8 cellular contexts compared by ENCODE assay signal in the genomic region with DNA sequence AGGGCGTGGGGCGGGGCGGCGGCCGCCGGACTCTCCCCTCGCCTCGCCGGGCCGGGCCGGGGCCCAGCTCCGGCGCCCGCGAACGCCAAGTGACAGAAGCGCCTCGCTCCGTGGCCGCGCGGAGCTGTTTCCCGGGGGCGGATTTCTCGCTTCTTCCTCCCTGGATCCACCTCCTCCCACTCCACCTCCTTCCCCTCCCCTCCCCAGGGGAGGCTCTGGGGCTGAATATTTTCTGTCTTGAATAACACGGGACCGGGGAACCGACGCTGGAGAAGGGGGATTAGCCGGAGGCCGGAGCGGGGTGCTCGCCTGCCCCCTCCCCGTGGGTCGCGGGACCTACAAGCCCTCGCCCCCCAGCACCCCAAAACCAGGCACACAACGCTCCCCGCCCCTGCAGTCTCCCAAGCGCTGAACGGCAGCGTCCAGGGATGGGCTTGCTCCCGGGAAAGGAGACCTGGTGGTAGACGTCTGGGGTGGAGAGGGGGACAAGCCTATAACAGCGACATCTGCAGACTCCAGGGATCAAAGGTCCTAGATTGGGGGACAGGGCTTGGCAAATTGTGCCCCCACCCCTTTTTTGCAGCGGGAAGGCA. TPM values are rescaled to one million over a fixed set of nuclear protein-coding genes. Genes with fewer than 3 reads are reported as not detected.
A peak's percentile ranks its signal among the peaks of the same experiment; 100 is the strongest.
DNase-seq lines count a peak whose midpoint lies in the region; ATAC-seq and TF ChIP-seq lines count a peak whose summit lies in the region.

Gene ARHGAP21 (minus strand): TSS at position 100 of the 593 bp plus-strand sequence. CDS start 1,988 bp downstream, outside the sequence.

- H3K4me3 Mint-ChIP-seq in T-helper 1 cell treated with Interleukin-12 subunit alpha and Interleukin-12 subunit beta and Interleukin-4 antibody, amounts not matched to agents 30 μg/mL and 1 μg/mL, for 36 hours, result peak within 1 kb of the TSS; percentile 91
- H3K4me3 Mint-ChIP-seq in MCF 10A (ENCODE audit: unreplicated experiment), result no peak within 1 kb of the TSS

- BruUV-seq in MCF 10A (replicated peaks; lab: Mats Ljungman, UMichigan), result no TSS peak

- POLR2A ChIA-PET in MCF 10A (lab: Yijun Ruan, JAX), result interaction anchor here (0.6 to 3.7 kb wide), 21 partner anchors 8 to 293 kb away, joined by 3 to 28 read pairs (median 4); no protein-coding TSS in a partner anchor

- CTCF ChIA-PET in MCF 10A (lab: Yijun Ruan, JAX), result interaction anchor here (0.7 to 1.2 kb wide), 5 partner anchors 16 to 251 kb away, joined by 3 read pairs; no protein-coding TSS in a partner anchor

- in situ Hi-C loops in Caki2 (cut with HindIII; ENCODE audit: low pct_unique_long_range_greater_than_20kb, low sequenced_read_pairs), result no loop called here

- peak; percentile 0 for ATAC-seq in GM19463 (IDR thresholded peaks at IDR 0.05; ENCODE audit: unreplicated experiment)

- H3K4me3 ChIP-seq in iPS-11a (ENCODE audit: low read depth, low read length), result peak within 1 kb of the TSS; percentile 72
- H3K4me3 ChIP-seq in retinal pigment epithelial cell (ENCODE audit: low read length), result peak within 1 kb of the TSS; percentile 86

- intact Hi-C loops in MCF 10A (cut with micrococcal nuclease), result loop anchor here (1.0 to 5.0 kb wide), 6 partner anchors 81 to 358 kb away; no protein-coding TSS in a partner anchor

- H3K4me1 Mint-ChIP-seq in T-helper 1 cell treated with Interleukin-12 subunit alpha and Interleukin-12 subunit beta and Interleukin-4 antibody, amounts not matched to agents 30 μg/mL and 1 μg/mL, for 36 hours (ENCODE audit: low read depth), result peaks cover 22% of the 10 kb centered on the region
- no peaks in the 10 kb centered on the region for H3K4me1 Mint-ChIP-seq in MCF 10A (ENCODE audit: insufficient read depth, unreplicated experiment)

- DNase-seq in Caki2 (ENCODE audit: low read depth), result peak; percentile 78
- peak; percentile 55 for DNase-seq in HuH-7.5 (ENCODE audit: low spot score)
- peak; percentile 75 for DNase-seq in MCF 10A (ENCODE audit: unreplicated experiment)
- no peak for DNase-seq in retinal pigment epithelial cell (ENCODE audit: low read depth)
- DNase-seq in COLO829 (ENCODE audit: low spot score), result no peak

- H3K27ac Mint-ChIP-seq in T-helper 1 cell treated with Interleukin-12 subunit alpha and Interleukin-12 subunit beta and Interleukin-4 antibody, amounts not matched to agents 30 μg/mL and 1 μg/mL, for 36 hours, result peak within 1 kb of the TSS; percentile 90
- peak within 1 kb of the TSS; percentile 54 for H3K27ac Mint-ChIP-seq in MCF 10A (ENCODE audit: low read depth, unreplicated experiment)

- H3K9me3 Mint-ChIP-seq in T-helper 1 cell treated with Interleukin-12 subunit alpha and Interleukin-12 subunit beta and Interleukin-4 antibody, amounts not matched to agents 30 μg/mL and 1 μg/mL, for 36 hours, result no peaks in the 10 kb centered on the region
- no peaks in the 10 kb centered on the region for H3K9me3 Mint-ChIP-seq in MCF 10A (ENCODE audit: unreplicated experiment)

- H3K27me3 Mint-ChIP-seq in T-helper 1 cell treated with Interleukin-12 subunit alpha and Interleukin-12 subunit beta and Interleukin-4 antibody, amounts not matched to agents 30 μg/mL and 1 μg/mL, for 36 hours (ENCODE audit: low read depth), result no peaks in the 10 kb centered on the region
- H3K27me3 Mint-ChIP-seq in MCF 10A (ENCODE audit: insufficient read depth, unreplicated experiment), result no peaks in the 10 kb centered on the region

- TF ChIP-seq CTCF in MCF 10A (IDR thresholded peaks at IDR 0.05; ENCODE audit: unreplicated experiment) (no peak), retinal pigment epithelial cell (conservative IDR thresholded peaks at IDR 0.05; ENCODE audit: low read depth, low read length) (peak; percentile 16)

- peaks cover 12% of the 10 kb centered on the region for H3K36me3 Mint-ChIP-seq in T-helper 1 cell treated with Interleukin-12 subunit alpha and Interleukin-12 subunit beta and Interleukin-4 antibody, amounts not matched to agents 30 μg/mL and 1 μg/mL, for 36 hours (ENCODE audit: low read depth)
- peaks cover 5% of the 10 kb centered on the region for H3K36me3 Mint-ChIP-seq in MCF 10A (ENCODE audit: insufficient read depth, unreplicated experiment)

RNA-seq across cellular contexts. Expression of gene ARHGAP21, which starts in this region (rescaled TPM):
- total RNA-seq in Caki2 (2014; rRNA removed; shearing (Covaris generic); ENCODE audit: low replicate concordance), result 18.7 and 29.5 TPM in 2 replicates
- total RNA-seq in MCF 10A (2022), result 75.4 and 85.1 TPM in 2 replicates

Comparison
In these comparisons a context has a peak if more than half of its experiments do, and no peak if none do; other contexts are left out.
1. DNase-seq: peak in Caki2 (single experiment), HuH-7.5 (single experiment) and MCF 10A (single experiment); none in retinal pigment epithelial cell (single experiment) and COLO829 (single experiment).